In genomic region chr1:109482796-109483638, GRCh38 we compare ENCODE assay signal across 1 cellular context.
TF ChIP-seq lines count a peak whose summit lies in the region.

No MANE protein-coding gene starts in this region.

TF ChIP-seq in K562, 482 proteins besides CTCF, POLR2A, EP300 and RAD21 (continues in another document):
- TF ChIP-seq RBM39 (optimal IDR thresholded peaks at IDR 0.05; ENCODE audit: low read depth, low read length), result no peak
- TF ChIP-seq ARID3B (CRISPR knock-in tag; IDR thresholded peaks at IDR 0.05; ENCODE audit: borderline replicate concordance), result 0 out of 2 replicates have a peak, but pooled peaks have one; percentile 47
- 0 out of 2 replicates have a peak, but pooled peaks have one; percentile 28 for TF ChIP-seq THRB (CRISPR knock-in tag; conservative IDR thresholded peaks at IDR 0.05)
- TF ChIP-seq ZBTB40 (IDR thresholded peaks at IDR 0.05), result 0 out of 2 replicates have a peak, but pooled peaks have one; percentile 23
- no peak for TF ChIP-seq ZBTB40 (CRISPR knock-in tag; IDR thresholded peaks at IDR 0.05)
- TF ChIP-seq MEIS2 (IDR thresholded peaks at IDR 0.05; ENCODE audit: partially characterized antibody), result peak; percentile 48
- no peak for TF ChIP-seq PHB2 (IDR thresholded peaks at IDR 0.05; ENCODE audit: low read depth)
- TF ChIP-seq GMEB1 (CRISPR knock-in tag; IDR thresholded peaks at IDR 0.05), result no peak
- TF ChIP-seq ZNF408 (CRISPR knock-in tag; IDR thresholded peaks at IDR 0.05; ENCODE audit: low read depth), result no peak
- peak; percentile 81 for TF ChIP-seq TFAP4 (CRISPR knock-in tag; IDR thresholded peaks at IDR 0.05; ENCODE audit: borderline replicate concordance)
- TF ChIP-seq ZFP91 (CRISPR knock-in tag; IDR thresholded peaks at IDR 0.05), result no peak
- no peak for TF ChIP-seq CBX5 (IDR thresholded peaks at IDR 0.05; ENCODE audit: borderline replicate concordance, low read depth)
- TF ChIP-seq EHMT2 (IDR thresholded peaks at IDR 0.05), result peak; percentile 49; the same call in 1 of the 2 replicates
- no peak for TF ChIP-seq ZNF707 (CRISPR knock-in tag; conservative IDR thresholded peaks at IDR 0.05)
- TF ChIP-seq ZNF639 (CRISPR knock-in tag; conservative IDR thresholded peaks at IDR 0.05 in 1 of 2, IDR thresholded peaks at IDR 0.05 in 1 of 2), result no peak
- 0 out of 4 replicates have a peak, but pooled peaks of 1 of the 2 experiments have one; percentile 30 for TF ChIP-seq HDAC1 (IDR thresholded peaks at IDR 0.05)
- TF ChIP-seq EGR1 (conservative IDR thresholded peaks at IDR 0.05), result peak; percentile 43; the same call in 1 of the 2 replicates
- 0 out of 2 replicates have a peak, but pooled peaks have one; percentile 34 for TF ChIP-seq RHOXF2B (CRISPR knock-in tag; conservative IDR thresholded peaks at IDR 0.05)
- TF ChIP-seq PRDM10 (IDR thresholded peaks at IDR 0.05; ENCODE audit: partially characterized antibody), result peak; percentile 77
- peak; percentile 39; the same call in 1 of the 2 replicates for TF ChIP-seq PKNOX1 (IDR thresholded peaks at IDR 0.05)
- TF ChIP-seq THAP12 (CRISPR knock-in tag; IDR thresholded peaks at IDR 0.05), result 0 out of 2 replicates have a peak, but pooled peaks have one; percentile 20
- peak in 1 of 2 experiments; percentile 26; a peak in 2 of 4 replicates for TF ChIP-seq MAZ (CRISPR knock-in tag; conservative IDR thresholded peaks at IDR 0.05 in 1 of 2, IDR thresholded peaks at IDR 0.05 in 1 of 2)
- 0 out of 2 replicates have a peak, but pooled peaks have one; percentile 29 for TF ChIP-seq TAF15 (IDR thresholded peaks at IDR 0.05; ENCODE audit: low read depth, low read length)
- peak; percentile 19; the same call in 1 of the 2 replicates for TF ChIP-seq ESRRA (IDR thresholded peaks at IDR 0.05; ENCODE audit: borderline replicate concordance, low read depth)
